In genomic region chr10:46545861-46546590, GRCh38 we compare ENCODE assay signal across 15 cellular contexts. TPM values are rescaled to one million over a fixed set of nuclear protein-coding genes. Genes with fewer than 3 reads are reported as not detected.
A peak's percentile ranks its signal among the peaks of the same experiment; 100 is the strongest.
DNase-seq lines count a peak whose midpoint lies in the region; ATAC-seq and TF ChIP-seq lines count a peak whose summit lies in the region.
"Had no signal": no experiment of that assay in that cellular context is flagged by ENCODE, and none has a peak within 500 bp of the region (broad histone marks: within the 10 kb centered on the region; RNA-seq: fewer than 3 reads in every experiment).

No MANE protein-coding gene starts in this region.

- no peak for TF ChIP-seq CTCF in VCaP (conservative IDR thresholded peaks at IDR 0.05)

- peak overlapping the region; percentile 43 for H3K27ac ChIP-seq in VCaP
- H3K27ac ChIP-seq: HL-60 had no signal

- ATAC-seq in left colon = no peak
- ATAC-seq: naive thymus-derived CD4-positive, alpha-beta T cell had no signal

- peak; percentile 2 for DNase-seq in activated gamma-delta T cell treated with Interleukin-2 at 50 U/mL for 16 hours
- no peak for DNase-seq in activated gamma-delta T cell (lab: John Stamatoyannopoulos, UW)
- DNase-seq in left colon = peak; percentile 12 to 25
- DNase-seq in stimulated activated CD8-positive, alpha-beta memory T cell treated with anti-CD3 and anti-CD28 coated beads, Interleukin-4, amount 100 ng/mL, for 48 hours = peak; percentile 21
- DNase-seq in C1 segment of cervical spinal cord (lab: John Stamatoyannopoulos, UW) = no peak
- DNase-seq in pons (ENCODE audit: low spot score) = no peak
- DNase-seq in DMS79 (lab: John Stamatoyannopoulos, UW) = no peak
- DNase-seq: activated CD4-positive, alpha-beta T cell treated with anti-CD3 and anti-CD28 coated beads for 4 hours; DMS 273 treated with DMSO at 0.1 percent for 48 hours; HFFc6 had no signal

- intact Hi-C loops in left colon (cut with DNase I, micrococcal nuclease) = no loop called here

RNA-seq across cellular contexts. Expression of gene GPRIN2, which starts 10.4 kb away (rescaled TPM):
- 10 to 100 TPM; 35.9 to 56.7 TPM for total RNA-seq in left colon
- total RNA-seq: endothelial cell of umbilical vein; HFFc6; LHCN-M2; naive thymus-derived CD4-positive, alpha-beta T cell had no signal

RNA-seq across cellular contexts. Expression of gene SYT15, which starts 32.9 kb away (rescaled TPM):
- total RNA-seq in left colon = 1 to 10 TPM; 1.4 to 2.2 TPM

Comparison
In these comparisons a context has a peak if more than half of its experiments do, and no peak if none do; other contexts are left out.
1. DNase-seq: peak in activated gamma-delta T cell treated with Interleukin-2 at 50 U/mL for 16 hours (single experiment), left colon (2 of 2) and stimulated activated CD8-positive, alpha-beta memory T cell treated with anti-CD3 and anti-CD28 coated beads, Interleukin-4, amount 100 ng/mL, for 48 hours (single experiment); none in activated gamma-delta T cell (single experiment), C1 segment of cervical spinal cord (0 of 14), pons (single experiment) and DMS79 (single experiment).